In the genomic region with DNA sequence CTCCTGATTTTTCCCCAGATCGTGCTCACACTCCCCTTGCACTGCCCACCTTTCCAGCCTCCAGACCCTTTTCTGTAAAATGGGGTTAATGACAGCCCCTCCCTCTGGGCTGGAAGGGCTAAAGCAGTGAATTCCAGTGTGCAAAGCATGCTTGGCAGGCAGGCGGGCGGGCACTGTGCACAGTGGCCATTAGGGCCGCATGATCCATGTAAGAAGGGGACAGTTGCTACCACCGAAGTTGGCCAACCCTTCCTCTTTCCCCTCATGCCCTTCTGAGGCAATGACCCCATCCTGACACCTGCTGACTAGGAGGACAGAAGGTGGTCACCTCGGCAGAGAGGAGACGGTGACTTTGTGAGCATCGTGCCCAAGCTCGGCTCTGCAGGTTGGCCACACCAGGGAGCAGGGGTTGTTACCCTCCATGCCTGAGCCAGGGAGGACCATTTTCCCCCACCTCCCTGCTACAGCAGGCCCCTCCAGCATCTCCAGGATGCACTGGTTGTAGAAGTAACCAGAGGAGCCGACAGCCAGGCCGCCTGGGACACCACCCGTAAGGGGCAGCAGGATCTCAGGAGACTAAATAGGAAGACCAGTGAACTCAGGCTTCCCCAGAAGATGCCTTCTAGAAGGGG, we compare ENCODE assay signal across 15 cellular contexts.
DNase-seq lines count a peak whose midpoint lies in the region; ATAC-seq, FAIRE-seq and TF ChIP-seq lines count a peak whose summit lies in the region.
"Had no signal": no experiment of that assay in that cellular context is flagged by ENCODE, and none has a peak within 500 bp of the region (broad histone marks: within the 10 kb centered on the region; RNA-seq: fewer than 3 reads in every experiment).

No MANE protein-coding gene starts in this region.

- H3K27ac ChIP-seq in BLaER1 treated with 17β-estradiol and CSF1 and Interleukin-3, amounts not matched to agents 10 nM and 100 nM, result no peak overlapping the region
- H3K27ac ChIP-seq in kidney (ENCODE audit: low read depth in 2 of 2, low read length in 2 of 2) (no peak overlapping the region), skeletal muscle tissue (ENCODE audit: low read depth, low read length) (peak overlapping the region; percentile 97), lower lobe of right lung (no peak overlapping the region)

- H3K36me3 ChIP-seq in BLaER1 treated with 17β-estradiol and CSF1 and Interleukin-3, amounts not matched to agents 10 nM and 100 nM, result no peaks in the 10 kb centered on the region
- H3K36me3 ChIP-seq in kidney (ENCODE audit: control insufficient read depth in 1 of 2, insufficient read depth in 2 of 2, low read length in 2 of 2) (no peaks in the 10 kb centered on the region), skeletal muscle tissue (ENCODE audit: control insufficient read depth in 3 of 3, insufficient read depth in 3 of 3, low read length in 3 of 3) (no peaks in the 10 kb centered on the region), lower lobe of right lung (no peaks in the 10 kb centered on the region)
- H3K36me3 ChIP-seq: HAP-1 had no signal

- no peak for FAIRE-seq in kidney (lab: Jason Lieb, UNC)
- FAIRE-seq: H1 had no signal

- no peak overlapping the region for H3K27ac Mint-ChIP-seq in activated naive CD4-positive, alpha-beta T cell treated with anti-CD3 and anti-CD28 coated beads, Interleukin-2, amount 10 ng/mL, durations not matched to agents 7 days and 5 days
- H3K27ac Mint-ChIP-seq: CD4-positive, alpha-beta T cell had no signal

- no peak overlapping the region for H3K4me3 ChIP-seq in BLaER1 treated with 17β-estradiol and CSF1 and Interleukin-3, amounts not matched to agents 10 nM and 100 nM
- H3K4me3 ChIP-seq in kidney (ENCODE audit: low read length in 2 of 2), result no peak overlapping the region
- H3K4me3 ChIP-seq in skeletal muscle tissue (ENCODE audit: low read length in 3 of 3), result no peak overlapping the region
- H3K4me3 ChIP-seq in lower lobe of right lung, result no peak overlapping the region
- H3K4me3 ChIP-seq: HAP-1 had no signal

- peak overlapping the region in 7 of 11 experiments; percentile 5 to 42 (median 37); a peak in 12 of 22 replicates for H3K4me2 ChIP-seq in BLaER1 treated with 17β-estradiol and CSF1 and Interleukin-3, amounts not matched to agents 10 nM and 100 nM

- H3K4me1 ChIP-seq in BLaER1 treated with 17β-estradiol and CSF1 and Interleukin-3, amounts not matched to agents 10 nM and 100 nM, result peaks cover 32 to 60% (median 50%) of the 10 kb centered on the region in 10 experiments
- peaks cover 0 to 7% of the 10 kb centered on the region in 2 donors for H3K4me1 ChIP-seq in kidney (ENCODE audit: control insufficient read depth in 1 of 2, insufficient read depth in 1 of 2, low read depth in 1 of 2, low read length in 2 of 2)
- peaks cover 32 to 61% (median 54%) of the 10 kb centered on the region in 3 donors for H3K4me1 ChIP-seq in skeletal muscle tissue (ENCODE audit: control insufficient read depth in 3 of 3, insufficient read depth in 3 of 3, low read length in 3 of 3)
- no peaks in the 10 kb centered on the region for H3K4me1 ChIP-seq in lower lobe of right lung
- H3K4me1 ChIP-seq: HAP-1 had no signal

- CTCF ChIA-PET in activated naive CD4-positive, alpha-beta T cell treated with anti-CD3 and anti-CD28 coated beads, Interleukin-2, amount 10 ng/mL, durations not matched to agents 7 days and 5 days (lab: Charles Lee), result no interaction called here

- intact Hi-C loops in kidney (cut with DNase I), result no loop called here
- intact Hi-C loops in lower lobe of right lung (cut with DNase I), result no loop called here

- H3K9me3 ChIP-seq in BLaER1 treated with 17β-estradiol and CSF1 and Interleukin-3, amounts not matched to agents 10 nM and 100 nM (replicated peaks in 1 of 11), result no peaks in the 10 kb centered on the region
- H3K9me3 ChIP-seq in kidney (ENCODE audit: control insufficient read depth in 1 of 2, low read length in 2 of 2) (no peaks in the 10 kb centered on the region), skeletal muscle tissue (ENCODE audit: control insufficient read depth in 3 of 3, low read length in 3 of 3) (no peaks in the 10 kb centered on the region), lower lobe of right lung (no peaks in the 10 kb centered on the region)
- H3K9me3 ChIP-seq: HAP-1 had no signal

- H3K27me3 ChIP-seq in BLaER1 treated with 17β-estradiol and CSF1 and Interleukin-3, amounts not matched to agents 10 nM and 100 nM, result no peaks in the 10 kb centered on the region
- H3K27me3 ChIP-seq in skeletal muscle tissue (ENCODE audit: control insufficient read depth in 3 of 3, insufficient read depth in 3 of 3, low read length in 3 of 3) (no peaks in the 10 kb centered on the region), lower lobe of right lung (ENCODE audit: low read depth) (no peaks in the 10 kb centered on the region)

- peak; percentile 11 for DNase-seq in activated naive CD4-positive, alpha-beta T cell treated with anti-CD3 and anti-CD28 coated beads, Interleukin-2, amount 10 ng/mL, durations not matched to agents 7 days and 5 days
- no peak for DNase-seq in activated naive CD4-positive, alpha-beta T cell treated with Interleukin-2 at 50 U/mL for 16 hours
- DNase-seq in kidney, result peak; percentile 45
- no peak for DNase-seq in cortex of kidney (lab: John Stamatoyannopoulos, UW)
- DNase-seq in lower lobe of right lung, result no peak
- DNase-seq: 8988T; AML-193; C1 segment of cervical spinal cord; Calu3; CD4-positive, alpha-beta T cell; DMS 273 treated with DMSO at 0.1 percent for 48 hours had no signal

- peaks cover 3% of the 10 kb centered on the region for H3K27me3 Mint-ChIP-seq in activated naive CD4-positive, alpha-beta T cell treated with anti-CD3 and anti-CD28 coated beads, Interleukin-2, amount 10 ng/mL, durations not matched to agents 7 days and 5 days
- H3K27me3 Mint-ChIP-seq: CD4-positive, alpha-beta T cell had no signal

- no peaks in the 10 kb centered on the region for H3K36me3 Mint-ChIP-seq in activated naive CD4-positive, alpha-beta T cell treated with anti-CD3 and anti-CD28 coated beads, Interleukin-2, amount 10 ng/mL, durations not matched to agents 7 days and 5 days

- H3K9ac ChIP-seq in BLaER1 treated with 17β-estradiol and CSF1 and Interleukin-3, amounts not matched to agents 10 nM and 100 nM, result no peak overlapping the region
- H3K9ac ChIP-seq in kidney (ENCODE audit: low read length in 2 of 2), result no peak overlapping the region
- H3K9ac ChIP-seq in skeletal muscle tissue (ENCODE audit: low read depth in 1 of 3, low read length in 3 of 3), result peak overlapping the region in 2 of 3 donors; percentile 82 to 86

- H4K20me1 ChIP-seq in BLaER1 treated with 17β-estradiol and CSF1 and Interleukin-3, amounts not matched to agents 10 nM and 100 nM, result peaks cover 0 to 3% (median 0%) of the 10 kb centered on the region in 11 experiments; a peak in 1 of 22 replicates

- no peak for ATAC-seq in lower lobe of right lung

- no peak overlapping the region for H3K4me3 Mint-ChIP-seq in activated naive CD4-positive, alpha-beta T cell treated with anti-CD3 and anti-CD28 coated beads, Interleukin-2, amount 10 ng/mL, durations not matched to agents 7 days and 5 days
- H3K4me3 Mint-ChIP-seq: CD4-positive, alpha-beta T cell had no signal

- no peak for TF ChIP-seq CTCF in kidney (IDR thresholded peaks at IDR 0.05; ENCODE audit: borderline replicate concordance, extremely low read depth, insufficient read depth)
- no peak for TF ChIP-seq CTCF in lower lobe of right lung (IDR thresholded peaks at IDR 0.05)

- peaks cover 18% of the 10 kb centered on the region for H3K4me1 Mint-ChIP-seq in activated naive CD4-positive, alpha-beta T cell treated with anti-CD3 and anti-CD28 coated beads, Interleukin-2, amount 10 ng/mL, durations not matched to agents 7 days and 5 days

- H3K9me3 Mint-ChIP-seq in activated naive CD4-positive, alpha-beta T cell treated with anti-CD3 and anti-CD28 coated beads, Interleukin-2, amount 10 ng/mL, durations not matched to agents 7 days and 5 days, result no peaks in the 10 kb centered on the region
- H3K9me3 Mint-ChIP-seq: CD4-positive, alpha-beta T cell had no signal

Comparison
In these comparisons a context has a peak if more than half of its experiments do, and no peak if none do; other contexts are left out.
1. DNase-seq: peak in activated naive CD4-positive, alpha-beta T cell treated with anti-CD3 and anti-CD28 coated beads, Interleukin-2, amount 10 ng/mL, durations not matched to agents 7 days and 5 days (single experiment) and kidney (single experiment); none in activated naive CD4-positive, alpha-beta T cell treated with Interleukin-2 at 50 U/mL for 16 hours (single experiment), cortex of kidney (single experiment) and lower lobe of right lung (single experiment).
2. H3K9ac ChIP-seq: peak in skeletal muscle tissue (2 of 3); none in BLaER1 treated with 17β-estradiol and CSF1 and Interleukin-3, amounts not matched to agents 10 nM and 100 nM (0 of 11) and kidney (0 of 2).